In genomic region chr9:98698856-98699255, GRCh38 we compare ENCODE assay signal across 32 cellular contexts. TPM values are rescaled to one million over a fixed set of nuclear protein-coding genes. Genes with fewer than 3 reads are reported as not detected.
"Had no signal": no experiment of that assay in that cellular context is flagged by ENCODE, and none has a peak within 500 bp of the region (broad histone marks: within the 10 kb centered on the region; RNA-seq: fewer than 3 reads in every experiment).

No MANE protein-coding gene starts in this region.

- ATAC-seq: activated CD4-positive, alpha-beta T cell treated with anti-CD3 and anti-CD28 coated beads for 36 hours; activated CD4-positive, CD25-positive, alpha-beta regulatory T cell treated with anti-CD3 and anti-CD28 coated beads, Interleukin-2, amount 50 U/mL, for 24 hours; activated naive CD8-positive, alpha-beta T cell treated with anti-CD3 and anti-CD28 coated beads, Interleukin-2, amount 50 U/mL, for 24 hours; activated T-cell treated with anti-CD3 and anti-CD28 coated beads, Interleukin-2, amount 50 U/mL, for 4 hours; K562; Right ventricle myocardium inferior; SK-N-SH treated with all-trans-retinoic acid at 6 μM for 48 hours; WTC11 had no signal

- DNase-seq: activated CD4-positive, alpha-beta T cell treated with anti-CD3 and anti-CD28 coated beads for 36 hours; activated CD4-positive, alpha-beta T cell treated with anti-CD3 and anti-CD28 coated beads, Interleukin-2, amount 10 ng/mL, durations not matched to agents 7 days and 5 days; activated CD4-positive, alpha-beta T cell treated with anti-CD3 and anti-CD28 coated beads, Interleukin-2, amount 50 U/mL, for 48 hours; activated CD8-positive, alpha-beta memory T cell treated with anti-CD3 and anti-CD28 coated beads, Interleukin-2, amount 50 U/mL, for 4 hours; activated naive CD4-positive, alpha-beta T cell treated with anti-CD3 and anti-CD28 coated beads, Interleukin-2, amount 10 ng/mL, durations not matched to agents 7 days and 5 days; activated naive CD8-positive, alpha-beta T cell treated with anti-CD3 and anti-CD28 coated beads, Interleukin-2, amount 50 U/mL, for 24 hours; activated T-cell treated with anti-CD3 and anti-CD28 coated beads for 4 hours; activated T-cell treated with anti-CD3 and anti-CD28 coated beads, Interleukin-2, amount 50 U/mL, for 4 hours; anterior cingulate cortex; NCI-H1105; NCI-H1417 treated with DMSO at 0.1 percent for 48 hours; NCI-H187 treated with DMSO at 0.1 percent for 48 hours; NCI-H2081; NCI-H226; NCI-H446 treated with DMSO at 0.1 percent for 48 hours; NCI-H524; NCI-H69; PC-9; SIG-M5; SW 1271; T-helper 1 cell; T-helper 2 cell; T-helper 9 cell had no signal

- H3K4me3 ChIP-seq: K562, PC-9 had no signal

RNA-seq across cellular contexts. Expression of gene GABBR2, which starts 9.9 kb away (rescaled TPM):
- total RNA-seq: activated CD4-positive, alpha-beta T cell treated with anti-CD3 and anti-CD28 coated beads for 36 hours; activated CD4-positive, alpha-beta T cell treated with anti-CD3 and anti-CD28 coated beads, Interleukin-2, amount 10 ng/mL, durations not matched to agents 7 days and 5 days; activated T-cell treated with anti-CD3 and anti-CD28 coated beads, Interleukin-2, amount 50 U/mL, for 4 hours; activated T-helper 1 cell treated with anti-CD3 and anti-CD28 coated beads, Interleukin-12 subunit alpha, Interleukin-12 subunit beta, Interleukin-2, Interleukin-4 antibody, amounts not matched to agents 30 ng/mL and 10 ng/mL and 1 ng/mL, durations not matched to agents 14 hours and 24 hours and 36 hours; bronchial epithelial cell; M059J; OCI-LY7 had no signal
